Comparison of ENCODE assay signal across 1 cellular context in genomic region chr2:233639860-233640259, GRCh38.
TF ChIP-seq lines count a peak whose summit lies in the region.

No MANE protein-coding gene starts in this region.

TF ChIP-seq in SK-N-SH, 30 proteins besides CTCF, POLR2A, EP300 and RAD21:
- TF ChIP-seq FOSL2 (IDR thresholded peaks at IDR 0.05; ENCODE audit: borderline replicate concordance, low read depth) (no peak), GABPA (IDR thresholded peaks at IDR 0.05; ENCODE audit: low read depth) (no peak), GATA2 (CRISPR knock-in tag; IDR thresholded peaks at IDR 0.05) (no peak), IRF3 (IDR thresholded peaks at IDR 0.05; ENCODE audit: low read depth, low read length) (no peak), MAX (IDR thresholded peaks at IDR 0.05; ENCODE audit: low read depth) (no peak), CHD2 (IDR thresholded peaks at IDR 0.05; ENCODE audit: low read length, partially characterized antibody) (no peak), TEAD4 (IDR thresholded peaks at IDR 0.05; ENCODE audit: borderline replicate concordance, insufficient read depth) (no peak), SIN3A (IDR thresholded peaks at IDR 0.05; ENCODE audit: borderline replicate concordance, low read depth, low read length) (no peak), ZBTB33 (IDR thresholded peaks at IDR 0.05; ENCODE audit: borderline replicate concordance, low read depth) (no peak), PBX3 (IDR thresholded peaks at IDR 0.05) (no peak), ELF1 (IDR thresholded peaks at IDR 0.05) (no peak), SMC3 (IDR thresholded peaks at IDR 0.05; ENCODE audit: low read depth, low read length) (no peak), MXI1 (IDR thresholded peaks at IDR 0.05; ENCODE audit: low read depth, low read length) (no peak), NRF1 (IDR thresholded peaks at IDR 0.05; ENCODE audit: low read depth, low read length) (no peak), YY1 (IDR thresholded peaks at IDR 0.05; ENCODE audit: low read depth) (no peak), REST (IDR thresholded peaks at IDR 0.05; ENCODE audit: low read depth, low read length) (no peak), TCF12 (IDR thresholded peaks at IDR 0.05) (no peak), FOXJ3 (CRISPR knock-in tag; IDR thresholded peaks at IDR 0.05) (no peak)
- TF ChIP-seq, protein P1, sequence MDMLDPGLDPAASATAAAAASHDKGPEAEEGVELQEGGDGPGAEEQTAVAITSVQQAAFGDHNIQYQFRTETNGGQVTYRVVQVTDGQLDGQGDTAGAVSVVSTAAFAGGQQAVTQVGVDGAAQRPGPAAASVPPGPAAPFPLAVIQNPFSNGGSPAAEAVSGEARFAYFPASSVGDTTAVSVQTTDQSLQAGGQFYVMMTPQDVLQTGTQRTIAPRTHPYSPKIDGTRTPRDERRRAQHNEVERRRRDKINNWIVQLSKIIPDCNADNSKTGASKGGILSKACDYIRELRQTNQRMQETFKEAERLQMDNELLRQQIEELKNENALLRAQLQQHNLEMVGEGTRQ (IDR thresholded peaks at IDR 0.05; ENCODE audit: borderline replicate concordance, low read depth, low read length): no peak
